In genomic region chr5:141514330-141515111, GRCh38 we compare ENCODE assay signal across 8 cellular contexts. TPM values are rescaled to one million over a fixed set of nuclear protein-coding genes. Genes with fewer than 3 reads are reported as not detected.
A peak's percentile ranks its signal among the peaks of the same experiment; 100 is the strongest.
DNase-seq lines count a peak whose midpoint lies in the region; ATAC-seq, FAIRE-seq and TF ChIP-seq lines count a peak whose summit lies in the region.

No MANE protein-coding gene starts in this region.

- peak overlapping the region; percentile 89 for H3K27ac Mint-ChIP-seq in activated CD4-positive, alpha-beta T cell treated with anti-CD3 and anti-CD28 coated beads, Interleukin-2, amount 10 ng/mL, durations not matched to agents 24 days and 14 days
- H3K27ac Mint-ChIP-seq in astrocyte (ENCODE audit: unreplicated experiment), result peak overlapping the region; percentile 85

- peaks cover 3% of the 10 kb centered on the region for H3K79me2 ChIP-seq in astrocyte (ENCODE audit: insufficient read depth, low read length)

- H3K4me3 Mint-ChIP-seq in activated CD4-positive, alpha-beta T cell treated with anti-CD3 and anti-CD28 coated beads, Interleukin-2, amount 10 ng/mL, durations not matched to agents 24 days and 14 days, result peak overlapping the region; percentile 84
- no peak overlapping the region for H3K4me3 Mint-ChIP-seq in astrocyte (ENCODE audit: unreplicated experiment)

- DNase-seq in activated CD4-positive, alpha-beta T cell treated with anti-CD3 and anti-CD28 coated beads, Interleukin-2, amount 10 ng/mL, durations not matched to agents 24 days and 14 days, result peak; percentile 66
- no peak for DNase-seq in activated CD4-positive, alpha-beta T cell treated with anti-CD3 and anti-CD28 coated beads for 4 hours
- DNase-seq in astrocyte (ENCODE audit: low read depth) (peak; percentile 54), kidney tubule cell (ENCODE audit: low spot score) (peak; percentile 80), transverse colon (no peak), DMS53 (lab: John Stamatoyannopoulos, UW) (no peak), UCSD-AML1 (lab: John Stamatoyannopoulos, UW; ENCODE audit: unreplicated experiment) (no peak)

- 59% methylated on average over 6 of the region's 6 CpGs; no CpG with 5 or more reads in 1 of the 2 donors for WGBS in transverse colon (ENCODE audit: low coverage in 1 of 2), 2 donors

- H4K20me1 ChIP-seq in astrocyte (ENCODE audit: insufficient read depth, low read length), result no peaks in the 10 kb centered on the region

- ATAC-seq in HG03520 (IDR thresholded peaks at IDR 0.05; ENCODE audit: unreplicated experiment), result peak; percentile 12

- no peak for TF ChIP-seq CTCF in astrocyte (IDR thresholded peaks at IDR 0.05; ENCODE audit: insufficient read depth, low read depth, low read length)
- no peak for TF ChIP-seq CTCF in transverse colon (IDR thresholded peaks at IDR 0.05)

- peak; percentile 76 for FAIRE-seq in astrocyte (lab: Jason Lieb, UNC)

- peak overlapping the region; percentile 84 for H3K9ac ChIP-seq in astrocyte (ENCODE audit: low read length)

- in situ Hi-C loops in transverse colon (cut with MboI; ENCODE audit: low pct_ligation_motif_present in 1 of 4, low pct_unique_long_range_greater_than_20kb in 1 of 4, low sequenced_read_pairs in 3 of 4), result no loop called here

- peaks cover 26% of the 10 kb centered on the region for H3K36me3 ChIP-seq in astrocyte (ENCODE audit: insufficient read depth, low read length)
- peaks cover 0 to 7% (median 3%) of the 10 kb centered on the region in 4 donors for H3K36me3 ChIP-seq in transverse colon

- intact Hi-C loops in activated CD4-positive, alpha-beta T cell treated with anti-CD3 and anti-CD28 coated beads, Interleukin-2, amount 10 ng/mL, durations not matched to agents 24 days and 14 days (cut with micrococcal nuclease), result loop anchor here (1.0 to 5.0 kb wide), 4 partner anchors 48 to 188 kb away; partner anchors contain the start of genes PCDHGA10, PCDHGA4 and PCDHGB2
- intact Hi-C loops in transverse colon (cut with DNase I; ENCODE audit: low total_unique reads), result loop anchor here (5.0 kb wide), 1 partner anchor 37 kb away; the partner anchor contains the start of gene PCDHGC3

- H3K27me3 ChIP-seq in astrocyte (ENCODE audit: insufficient read depth, low read length) (no peaks in the 10 kb centered on the region), transverse colon (no peaks in the 10 kb centered on the region)

- H3K4me3 ChIP-seq in astrocyte (ENCODE audit: insufficient read depth, low read depth, low read length) (no peak overlapping the region), transverse colon (peak overlapping the region in 1 of 4 donors; percentile 49)

- H3K27ac ChIP-seq in astrocyte (ENCODE audit: low read depth, low read length) (peak overlapping the region; percentile 93), transverse colon (peak overlapping the region; percentile 78 to 91 (median 89))

- H3K36me3 Mint-ChIP-seq in activated CD4-positive, alpha-beta T cell treated with anti-CD3 and anti-CD28 coated beads, Interleukin-2, amount 10 ng/mL, durations not matched to agents 24 days and 14 days (ENCODE audit: low read depth), result peaks cover 35% of the 10 kb centered on the region
- H3K36me3 Mint-ChIP-seq in astrocyte (ENCODE audit: low read depth, unreplicated experiment), result peaks cover 16% of the 10 kb centered on the region

- H3K9me3 Mint-ChIP-seq in activated CD4-positive, alpha-beta T cell treated with anti-CD3 and anti-CD28 coated beads, Interleukin-2, amount 10 ng/mL, durations not matched to agents 24 days and 14 days, result no peaks in the 10 kb centered on the region
- peaks cover 1% of the 10 kb centered on the region for H3K9me3 Mint-ChIP-seq in astrocyte (ENCODE audit: unreplicated experiment)

- no peak for TF ChIP-seq POLR2A in transverse colon (IDR thresholded peaks at IDR 0.05)

- no peak overlapping the region for H2AFZ ChIP-seq in astrocyte (ENCODE audit: low read depth, low read length)

- TF ChIP-seq EP300 in transverse colon (IDR thresholded peaks at IDR 0.05; ENCODE audit: low read depth), result no peak

- H3K9me3 ChIP-seq in astrocyte (ENCODE audit: insufficient read depth, low read depth, low read length) (no peaks in the 10 kb centered on the region), transverse colon (no peaks in the 10 kb centered on the region)

- H3K4me2 ChIP-seq in astrocyte (ENCODE audit: low read length), result peak overlapping the region; percentile 90

- peaks cover 25% of the 10 kb centered on the region for H3K4me1 Mint-ChIP-seq in activated CD4-positive, alpha-beta T cell treated with anti-CD3 and anti-CD28 coated beads, Interleukin-2, amount 10 ng/mL, durations not matched to agents 24 days and 14 days
- peaks cover 62% of the 10 kb centered on the region for H3K4me1 Mint-ChIP-seq in astrocyte (ENCODE audit: low read depth, unreplicated experiment)

- H3K4me1 ChIP-seq in astrocyte (ENCODE audit: insufficient read depth, low read length) (peaks cover 42% of the 10 kb centered on the region), transverse colon (peaks cover 12 to 33% (median 20%) of the 10 kb centered on the region in 4 donors)

- H3K27me3 Mint-ChIP-seq in activated CD4-positive, alpha-beta T cell treated with anti-CD3 and anti-CD28 coated beads, Interleukin-2, amount 10 ng/mL, durations not matched to agents 24 days and 14 days, result no peaks in the 10 kb centered on the region
- no peaks in the 10 kb centered on the region for H3K27me3 Mint-ChIP-seq in astrocyte (ENCODE audit: low read depth, unreplicated experiment)

RNA-seq across cellular contexts. Expression of gene PCDHGC5, which starts 25.6 kb away (rescaled TPM):
- not detected in 2 replicates for total RNA-seq in activated CD4-positive, alpha-beta T cell treated with anti-CD3 and anti-CD28 coated beads, Interleukin-2, amount 10 ng/mL, durations not matched to agents 24 days and 14 days
- total RNA-seq in astrocyte, result 7.7 and 10.9 TPM in 2 replicates
- total RNA-seq in transverse colon, result 1 to 10 TPM in 2 of 4 donors, under 1 TPM in 2; 0.20 to 2.5 (median 1.0) TPM

RNA-seq across cellular contexts. Expression of gene PCDHGC4, which starts 29.7 kb away (rescaled TPM):
- not detected in 2 replicates for total RNA-seq in activated CD4-positive, alpha-beta T cell treated with anti-CD3 and anti-CD28 coated beads, Interleukin-2, amount 10 ng/mL, durations not matched to agents 24 days and 14 days
- total RNA-seq in astrocyte (6.6 and 7.4 TPM in 2 replicates), transverse colon (10 to 100 TPM in 1 of 4 donors, 1 to 10 TPM in 3; 1.8 to 26.5 (median 2.7) TPM)

RNA-seq across cellular contexts. Expression of gene PCDHGC3, which starts 38.8 kb away (rescaled TPM):
- 0.24 and 0.58 TPM in 2 replicates for total RNA-seq in activated CD4-positive, alpha-beta T cell treated with anti-CD3 and anti-CD28 coated beads, Interleukin-2, amount 10 ng/mL, durations not matched to agents 24 days and 14 days
- total RNA-seq in astrocyte, result 84.7 and 100.0 TPM in 2 replicates
- 10 to 100 TPM in 3 of 4 donors, 1 to 10 TPM in 1; 6.0 to 17.0 (median 13.6) TPM for total RNA-seq in transverse colon

Comparison
In these comparisons a context has a peak if more than half of its experiments do, and no peak if none do; other contexts are left out.
1. DNase-seq: peak in activated CD4-positive, alpha-beta T cell treated with anti-CD3 and anti-CD28 coated beads, Interleukin-2, amount 10 ng/mL, durations not matched to agents 24 days and 14 days (single experiment), astrocyte (single experiment) and kidney tubule cell (single experiment); none in activated CD4-positive, alpha-beta T cell treated with anti-CD3 and anti-CD28 coated beads for 4 hours (0 of 2), transverse colon (single experiment), DMS53 (single experiment) and UCSD-AML1 (single experiment).